In the genomic region with DNA sequence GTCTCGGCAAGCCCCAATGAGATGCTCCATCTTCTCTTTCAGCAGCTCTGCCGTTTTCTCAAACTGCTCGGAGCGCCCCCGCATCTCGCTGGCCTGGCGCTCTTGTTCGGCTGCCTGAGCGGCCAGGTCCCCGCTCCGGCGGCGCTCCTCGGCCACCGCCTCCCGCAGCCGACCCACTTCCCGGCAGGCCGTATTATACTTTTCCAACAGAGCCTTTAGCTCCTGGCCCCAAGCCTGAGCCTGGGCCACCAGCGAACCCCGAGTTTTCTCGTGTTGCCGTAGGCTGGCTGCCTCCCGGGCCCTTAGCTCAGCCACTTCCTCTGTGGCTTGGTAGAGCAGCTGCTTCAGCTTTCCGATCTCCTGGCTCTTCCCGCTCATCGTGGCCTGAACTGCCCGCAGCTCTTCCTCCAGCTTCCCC, we compare ENCODE assay signal across 9 cellular contexts. TPM values are rescaled to one million over a fixed set of nuclear protein-coding genes. Genes with fewer than 3 reads are reported as not detected.
A peak's percentile ranks its signal among the peaks of the same experiment; 100 is the strongest.
DNase-seq lines count a peak whose midpoint lies in the region; ATAC-seq, FAIRE-seq and TF ChIP-seq lines count a peak whose summit lies in the region.
"Had no signal": no experiment of that assay in that cellular context is flagged by ENCODE, and none has a peak within 500 bp of the region (broad histone marks: within the 10 kb centered on the region; RNA-seq: fewer than 3 reads in every experiment).

No MANE protein-coding gene starts in this region.

- peak overlapping the region; percentile 74 to 93 (median 84) for H3K4me3 Mint-ChIP-seq in CD8-positive, alpha-beta memory T cell
- H3K4me3 Mint-ChIP-seq in immature natural killer cell, result peak overlapping the region; percentile 70 to 83 (median 78)

- no peak for TF ChIP-seq CTCF in SU-DHL-6 (IDR thresholded peaks at IDR 0.05; ENCODE audit: insufficient read depth, low read length, poor library complexity, severe bottlenecking)
- no peak for TF ChIP-seq CTCF in mammary epithelial cell (conservative IDR thresholded peaks at IDR 0.05 in 1 of 2, IDR thresholded peaks at IDR 0.05 in 1 of 2; ENCODE audit: extremely low read depth in 1 of 2, insufficient read depth in 1 of 2, low read depth in 1 of 2, low read length in 2 of 2)

- no peaks in the 10 kb centered on the region for H3F3A ChIP-seq in SU-DHL-6 (ENCODE audit: insufficient read depth)

- H3K4me1 Mint-ChIP-seq in CD8-positive, alpha-beta memory T cell, result peaks cover 16 to 24% (median 21%) of the 10 kb centered on the region in 3 donors
- H3K4me1 Mint-ChIP-seq in immature natural killer cell, result peaks cover 17 to 22% of the 10 kb centered on the region in 2 donors

- H3K9me3 ChIP-seq in CD8-positive, alpha-beta memory T cell (ENCODE audit: low read length), result no peaks in the 10 kb centered on the region
- H3K9me3 ChIP-seq in SU-DHL-6 (ENCODE audit: insufficient read depth, low read length) (no peaks in the 10 kb centered on the region), mammary epithelial cell (replicated peaks; ENCODE audit: insufficient read depth, low read length) (no peaks in the 10 kb centered on the region), small intestine (ENCODE audit: control insufficient read depth, low read depth) (no peaks in the 10 kb centered on the region)

- peak in 4 of 5 donors; percentile 6 to 56 (median 40) for DNase-seq in CD8-positive, alpha-beta memory T cell
- DNase-seq in mammary epithelial cell, result peak; percentile 22
- DNase-seq in immature natural killer cell, result peak; percentile 12 to 43 (median 30)
- DNase-seq in small intestine, result peak; percentile 33
- DNase-seq in NCI-H2081 treated with DMSO at 0.1 percent for 48 hours (lab: John Stamatoyannopoulos, UW), result no peak

- intact Hi-C loops in mammary epithelial cell (cut with micrococcal nuclease), result loop anchor here (5.0 kb wide), 1 partner anchor 45 kb away; a partner anchor contains a TSS

- dilution Hi-C loops in mammary epithelial cell (cut with HindIII; ENCODE audit: low sequenced_read_pairs), result no loop called here

- H2AFZ ChIP-seq in SU-DHL-6 (ENCODE audit: low read depth, low read length, severe bottlenecking) (peak overlapping the region; percentile 45), mammary epithelial cell (ENCODE audit: low read depth, low read length) (peak overlapping the region; percentile 97)

- no peaks in the 10 kb centered on the region for H3K9me2 ChIP-seq in SU-DHL-6 (replicated peaks; ENCODE audit: insufficient read depth, low read length)

- peak overlapping the region; percentile 9 to 92 (median 82) for H3K27ac Mint-ChIP-seq in CD8-positive, alpha-beta memory T cell
- H3K27ac Mint-ChIP-seq in immature natural killer cell, result peak overlapping the region in 4 of 6 donors; percentile 34 to 85 (median 56)

- H3K9ac ChIP-seq in SU-DHL-6 (ENCODE audit: low read length), result no peak overlapping the region
- H3K9ac ChIP-seq in mammary epithelial cell (ENCODE audit: insufficient read depth, low read length), result peak overlapping the region; percentile 57

- H3K79me2 ChIP-seq in SU-DHL-6 (ENCODE audit: insufficient read depth, low read length) (no peaks in the 10 kb centered on the region), mammary epithelial cell (ENCODE audit: insufficient read depth, low read length) (no peaks in the 10 kb centered on the region)

- FAIRE-seq in small intestine (lab: Jason Lieb, UNC), result no peak
- FAIRE-seq: endometrium had no signal

- H3K4me2 ChIP-seq in SU-DHL-6 (ENCODE audit: low read depth, low read length, poor library complexity, severe bottlenecking) (no peak overlapping the region), mammary epithelial cell (ENCODE audit: insufficient read depth, low read depth, low read length) (peak overlapping the region; percentile 95)

- POLR2A ChIA-PET in CD8-positive, alpha-beta memory T cell (lab: Charles Lee), result interaction anchor here (0.6 to 2.8 kb wide), 5 partner anchors 13 to 55 kb away, joined by 3 to 25 read pairs (median 6); a partner anchor contains a TSS

- H3K36me3 ChIP-seq in CD8-positive, alpha-beta memory T cell (ENCODE audit: insufficient read depth, low read length), result no peaks in the 10 kb centered on the region
- H3K36me3 ChIP-seq in SU-DHL-6 (ENCODE audit: low read length), result no peaks in the 10 kb centered on the region
- H3K36me3 ChIP-seq in mammary epithelial cell (ENCODE audit: insufficient read depth, low read length), result no peaks in the 10 kb centered on the region
- no peaks in the 10 kb centered on the region for H3K36me3 ChIP-seq in small intestine (ENCODE audit: control insufficient read depth in 2 of 2, insufficient read depth in 2 of 2, low read length in 2 of 2)

- peaks cover 5 to 15% of the 10 kb centered on the region in 2 donors for H3K27me3 Mint-ChIP-seq in CD8-positive, alpha-beta memory T cell
- H3K27me3 Mint-ChIP-seq in immature natural killer cell (ENCODE audit: low read depth in 3 of 3), result peaks cover 5 to 8% (median 8%) of the 10 kb centered on the region in 3 donors

- no peaks in the 10 kb centered on the region for H3K27me3 ChIP-seq in CD8-positive, alpha-beta memory T cell (ENCODE audit: insufficient read depth, low read length, poor library complexity, severe bottlenecking)
- no peaks in the 10 kb centered on the region for H3K27me3 ChIP-seq in SU-DHL-6 (ENCODE audit: low read length)
- H3K27me3 ChIP-seq in mammary epithelial cell (ENCODE audit: insufficient read depth, low read length), result no peaks in the 10 kb centered on the region
- no peaks in the 10 kb centered on the region for H3K27me3 ChIP-seq in small intestine (ENCODE audit: control insufficient read depth in 2 of 2, insufficient read depth in 2 of 2, low read length in 2 of 2)

- H3K4me3 ChIP-seq in CD8-positive, alpha-beta memory T cell (ENCODE audit: low read length), result peak overlapping the region; percentile 51
- H3K4me3 ChIP-seq in SU-DHL-6 (ENCODE audit: insufficient read depth, low read length, poor library complexity, severe bottlenecking) (no peak overlapping the region), mammary epithelial cell (replicated peaks in 1 of 3; ENCODE audit: insufficient read depth in 1 of 3, low read depth in 2 of 3, low read length in 3 of 3) (peak overlapping the region; percentile 27 to 39 (median 31)), small intestine (ENCODE audit: low read depth in 1 of 2, low read length in 2 of 2) (peak overlapping the region in 1 of 2 donors; percentile 39)

- H3K4me1 ChIP-seq in CD8-positive, alpha-beta memory T cell (ENCODE audit: insufficient read depth, low read length), result peaks cover 12% of the 10 kb centered on the region
- H3K4me1 ChIP-seq in mammary epithelial cell (ENCODE audit: insufficient read depth, low read length) (peaks cover 13% of the 10 kb centered on the region), small intestine (ENCODE audit: control insufficient read depth in 2 of 2, insufficient read depth in 1 of 2, low read depth in 1 of 2, low read length in 1 of 2) (no peaks in the 10 kb centered on the region)

- no peak overlapping the region for H3K27ac ChIP-seq in CD8-positive, alpha-beta memory T cell (ENCODE audit: low read depth, low read length)
- H3K27ac ChIP-seq in SU-DHL-6 (ENCODE audit: low read depth, low read length), result no peak overlapping the region
- no peak overlapping the region for H3K27ac ChIP-seq in mammary epithelial cell (ENCODE audit: insufficient read depth, low read depth, low read length)
- H3K27ac ChIP-seq in small intestine (ENCODE audit: low read depth in 1 of 2, low read length in 1 of 2), result peak overlapping the region in 1 of 2 donors; percentile 73

- in situ Hi-C loops in mammary epithelial cell (cut with MboI; ENCODE audit: low sequenced_read_pairs in 2 of 2), result no loop called here

- no peaks in the 10 kb centered on the region for H3K9me3 Mint-ChIP-seq in CD8-positive, alpha-beta memory T cell
- H3K9me3 Mint-ChIP-seq in immature natural killer cell, result peaks cover 0 to 2% (median 0%) of the 10 kb centered on the region in 6 donors

- under 1% methylated on average over 19 of the region's 28 CpGs for WGBS in mammary epithelial cell (ENCODE audit: low coverage, missing lambda C conversion rate)
- 6 to 8% (median 6%) methylated on average over 28 of the region's 28 CpGs for WGBS in small intestine, 3 donors

- ATAC-seq in HG03469 (IDR thresholded peaks at IDR 0.05; ENCODE audit: unreplicated experiment), result no peak
- no peak for ATAC-seq in GM19397 (IDR thresholded peaks at IDR 0.05; ENCODE audit: unreplicated experiment)

- no TSS peak for BruUV-seq in mammary epithelial cell (replicated peaks; lab: Mats Ljungman, UMichigan)

- no peaks in the 10 kb centered on the region for H3K36me3 Mint-ChIP-seq in CD8-positive, alpha-beta memory T cell
- H3K36me3 Mint-ChIP-seq in immature natural killer cell, result no peaks in the 10 kb centered on the region

- H4K20me1 ChIP-seq in SU-DHL-6 (ENCODE audit: low read depth, low read length), result no peaks in the 10 kb centered on the region
- H4K20me1 ChIP-seq in mammary epithelial cell (ENCODE audit: insufficient read depth, low read length), result no peaks in the 10 kb centered on the region

- CTCF ChIA-PET in CD8-positive, alpha-beta memory T cell (lab: Charles Lee), result interaction anchor here (1.0 to 2.9 kb wide), 14 partner anchors 9 to 165 kb away, joined by 3 to 28 read pairs (median 4); a partner anchor contains a TSS
- CTCF ChIA-PET in mammary epithelial cell (lab: Charles Lee; ENCODE audit: low non-redundant PET), result no interaction called here

RNA-seq across cellular contexts. Expression of a gene that starts 13.1 kb away (rescaled TPM):
- total RNA-seq in CD8-positive, alpha-beta memory T cell, result 10 to 100 TPM; 16.7 to 18.3 TPM
- 21.2 TPM for polyA plus RNA-seq in CD8-positive, alpha-beta memory T cell
- 10 to 100 TPM; 21.7 to 58.8 TPM for total RNA-seq in mammary epithelial cell
- 40.5 TPM for polyA plus RNA-seq in mammary epithelial cell
- 89.4 TPM for polyA minus RNA-seq in mammary epithelial cell
- polyA plus RNA-seq in immature natural killer cell, result 10 to 100 TPM in 2 of 3 donors, 1 to 10 TPM in 1; 9.3 to 27.1 (median 10.5) TPM
- polyA plus RNA-seq in small intestine, result 10 to 100 TPM in 1 of 3 donors, 1 to 10 TPM in 2; 5.9 to 10.1 (median 8.3) TPM

RNA-seq across cellular contexts. Expression of a gene that starts 13.7 kb away (rescaled TPM):
- 1 to 10 TPM in 1 of 2 experiments, under 1 TPM in 1; 0.80 to 1.0 TPM for total RNA-seq in CD8-positive, alpha-beta memory T cell
- polyA plus RNA-seq in CD8-positive, alpha-beta memory T cell, result 1.3 TPM
- total RNA-seq in mammary epithelial cell, result under 1 TPM; 0.33 to 0.66 TPM
- polyA plus RNA-seq in mammary epithelial cell (0.67 TPM), immature natural killer cell (under 1 TPM; 0.40 to 0.93 (median 0.86) TPM), small intestine (1 to 10 TPM in 2 of 3 donors, not detected in 1; 1.1 to 1.8 TPM)
- polyA minus RNA-seq in mammary epithelial cell, result 4.8 TPM

RNA-seq across cellular contexts. Expression of a gene that starts 26.6 kb away (rescaled TPM):
- total RNA-seq in CD8-positive, alpha-beta memory T cell, result 1 to 10 TPM; 1.6 to 2.2 TPM
- 2.8 TPM for polyA plus RNA-seq in CD8-positive, alpha-beta memory T cell
- 1 to 10 TPM; 2.7 to 4.3 TPM for total RNA-seq in mammary epithelial cell
- 2.5 TPM for polyA plus RNA-seq in mammary epithelial cell
- not detected for polyA minus RNA-seq in mammary epithelial cell
- polyA plus RNA-seq in immature natural killer cell, result 1 to 10 TPM in 2 of 3 donors, not detected in 1; 3.8 to 4.1 TPM
- polyA plus RNA-seq in small intestine, result 1 to 10 TPM in 2 of 3 donors, under 1 TPM in 1; 0.54 to 1.6 (median 1.6) TPM

RNA-seq across cellular contexts. Expression of a gene that starts 37.8 kb away (rescaled TPM):
- 1 to 10 TPM; 2.2 to 3.4 TPM for total RNA-seq in CD8-positive, alpha-beta memory T cell
- polyA plus RNA-seq in CD8-positive, alpha-beta memory T cell, result not detected
- 1 to 10 TPM; 1.3 to 9.0 TPM for total RNA-seq in mammary epithelial cell
- polyA plus RNA-seq in mammary epithelial cell (5.1 TPM), immature natural killer cell (not detected), small intestine (1 to 10 TPM in 1 of 3 donors, under 1 TPM in 2; 0.54 to 1.9 (median 0.67) TPM)
- 0.41 TPM for polyA minus RNA-seq in mammary epithelial cell

RNA-seq across cellular contexts. Expression of a gene that starts 46.5 kb away (rescaled TPM):
- total RNA-seq in CD8-positive, alpha-beta memory T cell, result 10 to 100 TPM; 42.0 to 43.1 TPM
- polyA plus RNA-seq in CD8-positive, alpha-beta memory T cell, result 46.9 TPM
- 10 to 100 TPM; 30.4 to 36.3 TPM for total RNA-seq in mammary epithelial cell
- polyA plus RNA-seq in mammary epithelial cell (31.0 TPM), immature natural killer cell (10 to 100 TPM; 40.2 to 73.0 (median 56.9) TPM), small intestine (10 to 100 TPM; 30.6 to 41.2 (median 32.7) TPM)
- polyA minus RNA-seq in mammary epithelial cell, result 17.2 TPM
